Comparison of ENCODE assay signal across 26 cellular contexts in genomic region chr22:46368422-46368821, GRCh38.
"Had no signal": no experiment of that assay in that cellular context is flagged by ENCODE, and none has a peak within 500 bp of the region (broad histone marks: within the 10 kb centered on the region; RNA-seq: fewer than 3 reads in every experiment).

No MANE protein-coding gene starts in this region.

- H3K9me3 Mint-ChIP-seq: activated CD4-positive, alpha-beta memory T cell treated with anti-CD3 and anti-CD28 coated beads, Interleukin-2, amount 10 ng/mL, durations not matched to agents 7 days and 5 days; activated CD4-positive, alpha-beta T cell treated with anti-CD3 and anti-CD28 coated beads, Interleukin-2, amount 10 ng/mL, durations not matched to agents 7 days and 5 days; activated T-cell treated with anti-CD3 and anti-CD28 coated beads, Interleukin-2, amount 50 U/mL, for 24 hours; activated T-helper 17 cell treated with anti-CD3 and anti-CD28 coated beads, Interleukin-2, amount 50 U/mL, for 72 hours; immature natural killer cell; naive thymus-derived CD4-positive, alpha-beta T cell; neural crest cell; type B pancreatic cell had no signal

- H3K4me3 Mint-ChIP-seq: activated CD4-positive, alpha-beta memory T cell treated with anti-CD3 and anti-CD28 coated beads, Interleukin-2, amount 10 ng/mL, durations not matched to agents 7 days and 5 days; activated CD4-positive, alpha-beta T cell treated with anti-CD3 and anti-CD28 coated beads, Interleukin-2, amount 10 ng/mL, durations not matched to agents 7 days and 5 days; activated T-cell treated with anti-CD3 and anti-CD28 coated beads, Interleukin-2, amount 50 U/mL, for 24 hours; neural crest cell; type B pancreatic cell had no signal

- H3K27me3 ChIP-seq: brain microvascular endothelial cell, testis, uterus had no signal

- DNase-seq: activated CD4-positive, alpha-beta memory T cell treated with anti-CD3 and anti-CD28 coated beads, Interleukin-2, amount 10 ng/mL, durations not matched to agents 7 days and 5 days; activated CD4-positive, alpha-beta T cell treated with anti-CD3 and anti-CD28 coated beads for 1 hour; activated CD4-positive, alpha-beta T cell treated with anti-CD3 and anti-CD28 coated beads, Interleukin-2, amount 10 ng/mL, durations not matched to agents 7 days and 5 days; activated CD8-positive, alpha-beta memory T cell treated with anti-CD3 and anti-CD28 coated beads, Interleukin-2, amount 50 U/mL, for 48 hours; activated gamma-delta T cell treated with Interleukin-2 at 50 U/mL for 16 hours; activated naive CD4-positive, alpha-beta T cell treated with anti-CD3 and anti-CD28 coated beads, Interleukin-2, amount 50 U/mL, for 16 hours; activated T-cell treated with anti-CD3 and anti-CD28 coated beads, Interleukin-2, amount 50 U/mL, for 24 hours; brain microvascular endothelial cell; head of caudate nucleus; hippocampal formation; immature natural killer cell; naive thymus-derived CD4-positive, alpha-beta T cell; occipital lobe; stimulated activated CD4-positive, alpha-beta T cell treated with anti-CD3 and anti-CD28 coated beads, Interleukin-15, amount 100 ng/mL, for 24 hours; stimulated activated CD4-positive, alpha-beta T cell treated with anti-CD3 and anti-CD28 coated beads, Interleukin-2, amount 100 ng/mL, for 24 hours; stimulated activated naive CD8-positive, alpha-beta T cell treated with anti-CD3 and anti-CD28 coated beads, Interleukin-15, Interleukin-2, amounts not matched to agents 100 U/mL and 50 U/mL, for 24 hours; T-helper 2 cell; testis; uterus had no signal

- H3K9me3 ChIP-seq: gastroesophageal sphincter, left lung, psoas muscle, testis, uterus had no signal

- H3K4me1 Mint-ChIP-seq: neural crest cell had no signal

- H3K27me3 Mint-ChIP-seq: activated T-helper 17 cell treated with anti-CD3 and anti-CD28 coated beads, Interleukin-2, amount 50 U/mL, for 72 hours; type B pancreatic cell had no signal

- H3K36me3 ChIP-seq: brain microvascular endothelial cell, gastroesophageal sphincter, uterus had no signal

- H3K27ac Mint-ChIP-seq: activated CD4-positive, alpha-beta memory T cell treated with anti-CD3 and anti-CD28 coated beads, Interleukin-2, amount 10 ng/mL, durations not matched to agents 7 days and 5 days; activated CD4-positive, alpha-beta T cell treated with anti-CD3 and anti-CD28 coated beads, Interleukin-2, amount 10 ng/mL, durations not matched to agents 7 days and 5 days; activated T-helper 17 cell treated with anti-CD3 and anti-CD28 coated beads, Interleukin-2, amount 50 U/mL, for 72 hours; naive thymus-derived CD4-positive, alpha-beta T cell; type B pancreatic cell had no signal

- H3K27ac ChIP-seq: brain microvascular endothelial cell, gastroesophageal sphincter, left lung, parathyroid adenoma, psoas muscle, testis, uterus had no signal

- H3K36me3 Mint-ChIP-seq: immature natural killer cell; naive thymus-derived CD4-positive, alpha-beta T cell; type B pancreatic cell had no signal

- H3K4me1 ChIP-seq: gastroesophageal sphincter, parathyroid adenoma, psoas muscle, testis, uterus had no signal

- H3K4me3 ChIP-seq: gastroesophageal sphincter, left lung, psoas muscle, testis, uterus had no signal
